ENCODE assay signal across 11 cellular contexts in the genomic region with DNA sequence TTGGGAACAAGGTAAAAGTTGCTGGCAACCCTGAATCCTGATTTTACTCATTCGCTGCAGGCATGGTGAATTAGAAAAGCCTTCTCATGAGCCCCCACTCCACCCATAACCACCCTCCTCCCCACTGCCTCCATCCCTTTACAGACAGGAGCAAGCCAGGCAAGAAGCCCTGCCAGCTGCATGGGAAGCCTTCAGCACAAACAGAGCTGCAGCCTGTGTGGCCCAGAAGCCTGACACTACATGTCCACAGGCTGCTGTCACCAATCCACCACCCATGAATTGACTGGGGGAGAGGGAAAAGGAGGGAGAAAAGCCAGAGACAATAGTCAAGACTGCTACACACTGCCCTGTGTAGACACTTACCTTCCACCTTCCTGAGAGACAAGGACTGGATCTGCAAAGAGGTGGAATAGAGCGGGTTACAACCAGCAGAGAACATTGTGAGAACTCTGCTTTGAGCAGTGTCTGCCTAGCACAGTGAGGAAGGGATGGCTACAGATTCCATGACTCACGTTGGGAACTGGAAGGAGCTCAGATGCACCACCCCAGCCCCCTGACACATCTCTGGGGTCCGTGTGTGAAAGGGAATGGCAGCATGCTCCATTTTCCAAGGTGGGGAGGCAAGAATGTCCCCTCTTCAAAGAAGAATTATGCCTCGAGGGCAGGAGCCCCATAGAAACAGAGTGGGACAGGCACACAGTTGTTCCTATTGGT. TPM values are rescaled to one million over a fixed set of nuclear protein-coding genes. Genes with fewer than 3 reads are reported as not detected.
DNase-seq lines count a peak whose midpoint lies in the region; ATAC-seq and TF ChIP-seq lines count a peak whose summit lies in the region.
"Had no signal": no experiment of that assay in that cellular context is flagged by ENCODE, and none has a peak within 500 bp of the region (broad histone marks: within the 10 kb centered on the region; RNA-seq: fewer than 3 reads in every experiment).

No MANE protein-coding gene starts in this region.

- TF ChIP-seq RAD21 in SK-N-SH (IDR thresholded peaks at IDR 0.05; ENCODE audit: low read length) = no peak

- POLR2A ChIA-PET in activated CD4-positive, alpha-beta T cell treated with anti-CD3 and anti-CD28 coated beads, Interleukin-2, amount 10 ng/mL, durations not matched to agents 7 days and 5 days (lab: Charles Lee) = interaction anchor here (1.0 kb wide), 1 partner anchor 1329 kb away, joined by 3 read pairs; a partner anchor contains a TSS
- POLR2A ChIA-PET in SK-N-SH (lab: Yijun Ruan, JAX) = no interaction called here

- 42% methylated on average over 5 of the region's 5 CpGs for WGBS in SK-N-SH (ENCODE audit: low lambda C conversion rate)
- 56% methylated on average over 5 of the region's 5 CpGs for WGBS in smooth muscle cell (ENCODE audit: low lambda C conversion rate)

- H3K4me2 ChIP-seq in SK-N-SH (peak overlapping the region; percentile 71), smooth muscle cell (peak overlapping the region; percentile 77)

- H3K79me2 ChIP-seq in SK-N-SH (ENCODE audit: insufficient read depth) (peaks cover 3% of the 10 kb centered on the region; the same call in 1 of the 2 replicates), smooth muscle cell (ENCODE audit: low read depth) (no peaks in the 10 kb centered on the region)

- H3K27me3 Mint-ChIP-seq in activated CD4-positive, alpha-beta T cell treated with anti-CD3 and anti-CD28 coated beads, Interleukin-2, amount 10 ng/mL, durations not matched to agents 7 days and 5 days = peaks cover 5% of the 10 kb centered on the region

- no peak for DNase-seq in activated CD4-positive, alpha-beta T cell treated with anti-CD3 and anti-CD28 coated beads, Interleukin-2, amount 10 ng/mL, durations not matched to agents 7 days and 5 days
- no peak for DNase-seq in activated CD4-positive, alpha-beta T cell treated with anti-CD3 and anti-CD28 coated beads for 1 hour
- no peak for DNase-seq in SK-N-SH
- peak; percentile 33 for DNase-seq in glomerular visceral epithelial cell (ENCODE audit: extremely low spot score)
- no peak for DNase-seq in smooth muscle cell (lab: John Stamatoyannopoulos, UW; ENCODE audit: unreplicated experiment)
- DNase-seq in SKM-1 (lab: John Stamatoyannopoulos, UW; ENCODE audit: unreplicated experiment) = no peak
- DNase-seq: NCI-H187 had no signal

- TF ChIP-seq CTCF in SK-N-SH (IDR thresholded peaks at IDR 0.05) = no peak
- no peak for TF ChIP-seq CTCF in smooth muscle cell (IDR thresholded peaks at IDR 0.05; ENCODE audit: borderline replicate concordance, insufficient read depth, poor library complexity, severe bottlenecking)

- H2AFZ ChIP-seq in SK-N-SH (ENCODE audit: low read depth) (no peak overlapping the region), smooth muscle cell (ENCODE audit: low read depth) (no peak overlapping the region)

- CTCF ChIA-PET in activated CD4-positive, alpha-beta T cell treated with anti-CD3 and anti-CD28 coated beads, Interleukin-2, amount 10 ng/mL, durations not matched to agents 7 days and 5 days (lab: Charles Lee) = interaction anchor here (0.9 to 2.2 kb wide), 3 partner anchors 12 to 20 kb away, joined by 3 to 9 read pairs (median 5); no protein-coding TSS in a partner anchor
- CTCF ChIA-PET in SK-N-SH (lab: Yijun Ruan, JAX) = interaction anchor here (0.9 to 1.8 kb wide), 3 partner anchors 17 to 834 kb away, joined by 3 to 5 read pairs (median 3); a partner anchor contains a TSS

- H3K27me3 ChIP-seq in SK-N-SH (ENCODE audit: insufficient read depth) = no peaks in the 10 kb centered on the region
- H3K27me3 ChIP-seq in smooth muscle cell (ENCODE audit: low read depth) = no peaks in the 10 kb centered on the region

- peak overlapping the region in 1 of 2 experiments; percentile 49; a peak in 2 of 4 replicates for H3K4me3 ChIP-seq in SK-N-SH (ENCODE audit: low read depth in 2 of 2, low read length in 1 of 2)
- peak overlapping the region; percentile 10 for H3K4me3 ChIP-seq in smooth muscle cell
- H3K4me3 ChIP-seq: prostate gland had no signal

- no peaks in the 10 kb centered on the region for H4K20me1 ChIP-seq in SK-N-SH (ENCODE audit: insufficient read depth)
- peaks cover 5% of the 10 kb centered on the region for H4K20me1 ChIP-seq in smooth muscle cell (ENCODE audit: low read depth)

- peak overlapping the region; percentile 65 for H3K4me3 Mint-ChIP-seq in activated CD4-positive, alpha-beta T cell treated with anti-CD3 and anti-CD28 coated beads, Interleukin-2, amount 10 ng/mL, durations not matched to agents 7 days and 5 days
- H3K4me3 Mint-ChIP-seq: activated naive CD8-positive, alpha-beta T cell had no signal

- no peak for TF ChIP-seq EP300 in SK-N-SH (IDR thresholded peaks at IDR 0.05; ENCODE audit: borderline replicate concordance in 1 of 2, low read depth in 1 of 2, low read length in 1 of 2)

- H3K36me3 ChIP-seq in SK-N-SH (replicated peaks in 1 of 2; ENCODE audit: control insufficient read depth in 1 of 2, insufficient read depth in 2 of 2, low read length in 1 of 2) (peaks cover 17 to 45% of the 10 kb centered on the region in 2 experiments), smooth muscle cell (ENCODE audit: low read depth) (no peaks in the 10 kb centered on the region)
- H3K36me3 ChIP-seq: prostate gland had no signal

- H3K27ac Mint-ChIP-seq in activated CD4-positive, alpha-beta T cell treated with anti-CD3 and anti-CD28 coated beads, Interleukin-2, amount 10 ng/mL, durations not matched to agents 7 days and 5 days = peak overlapping the region; percentile 62
- H3K27ac Mint-ChIP-seq: activated naive CD8-positive, alpha-beta T cell had no signal

- H3K36me3 Mint-ChIP-seq in activated CD4-positive, alpha-beta T cell treated with anti-CD3 and anti-CD28 coated beads, Interleukin-2, amount 10 ng/mL, durations not matched to agents 7 days and 5 days (ENCODE audit: low read depth) = no peaks in the 10 kb centered on the region
- H3K36me3 Mint-ChIP-seq: activated naive CD8-positive, alpha-beta T cell had no signal

- no peaks in the 10 kb centered on the region for H3K9me3 Mint-ChIP-seq in activated CD4-positive, alpha-beta T cell treated with anti-CD3 and anti-CD28 coated beads, Interleukin-2, amount 10 ng/mL, durations not matched to agents 7 days and 5 days

- ATAC-seq in HG02759 (IDR thresholded peaks at IDR 0.05; ENCODE audit: unreplicated experiment) (no peak), GM19324 (IDR thresholded peaks at IDR 0.05; ENCODE audit: low FRiP score, unreplicated experiment) (no peak)

- H3K4me1 ChIP-seq in SK-N-SH (ENCODE audit: control insufficient read depth in 1 of 2, insufficient read depth in 2 of 2, low read depth in 1 of 2, low read length in 1 of 2) (peaks cover 0 to 48% of the 10 kb centered on the region in 2 experiments), smooth muscle cell (ENCODE audit: low read depth) (no peaks in the 10 kb centered on the region)
- H3K4me1 ChIP-seq: prostate gland had no signal

- H3K9ac ChIP-seq in SK-N-SH (peak overlapping the region; percentile 54; the same call in 1 of the 2 replicates), smooth muscle cell (ENCODE audit: low read depth) (peak overlapping the region; percentile 81)

- peaks cover 58% of the 10 kb centered on the region for H3F3A ChIP-seq in SK-N-SH (replicated peaks; ENCODE audit: insufficient read depth)
- H3F3A ChIP-seq in smooth muscle cell (ENCODE audit: low read depth) = peaks cover 27% of the 10 kb centered on the region

- no peaks in the 10 kb centered on the region for H3K9me2 ChIP-seq in SK-N-SH

- H3K27ac ChIP-seq in SK-N-SH (ENCODE audit: low read depth in 2 of 2, low read length in 1 of 2) = peak overlapping the region; percentile 68 to 94; a peak in 3 of 4 replicates
- peak overlapping the region; percentile 96 for H3K27ac ChIP-seq in smooth muscle cell (ENCODE audit: low read depth)

- H3K9me3 ChIP-seq in SK-N-SH = no peaks in the 10 kb centered on the region
- H3K9me3 ChIP-seq in smooth muscle cell (replicated peaks; ENCODE audit: low read depth) = no peaks in the 10 kb centered on the region
- H3K9me3 ChIP-seq: prostate gland had no signal

- peaks cover 44% of the 10 kb centered on the region for H3K4me1 Mint-ChIP-seq in activated CD4-positive, alpha-beta T cell treated with anti-CD3 and anti-CD28 coated beads, Interleukin-2, amount 10 ng/mL, durations not matched to agents 7 days and 5 days

TF ChIP-seq in SK-N-SH, 30 proteins besides CTCF, POLR2A, EP300 and RAD21 (continues in another document):
- 0 out of 2 replicates have a peak, but pooled peaks have one; percentile 19 for TF ChIP-seq RXRA (IDR thresholded peaks at IDR 0.05; ENCODE audit: borderline replicate concordance, low read depth)
- TF ChIP-seq, protein P1, sequence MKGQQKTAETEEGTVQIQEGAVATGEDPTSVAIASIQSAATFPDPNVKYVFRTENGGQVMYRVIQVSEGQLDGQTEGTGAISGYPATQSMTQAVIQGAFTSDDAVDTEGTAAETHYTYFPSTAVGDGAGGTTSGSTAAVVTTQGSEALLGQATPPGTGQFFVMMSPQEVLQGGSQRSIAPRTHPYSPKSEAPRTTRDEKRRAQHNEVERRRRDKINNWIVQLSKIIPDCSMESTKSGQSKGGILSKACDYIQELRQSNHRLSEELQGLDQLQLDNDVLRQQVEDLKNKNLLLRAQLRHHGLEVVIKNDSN (IDR thresholded peaks at IDR 0.05; ENCODE audit: borderline replicate concordance, low read depth) = no peak
- TF ChIP-seq GATA2 (CRISPR knock-in tag; IDR thresholded peaks at IDR 0.05) = no peak
- TF ChIP-seq MXI1 (IDR thresholded peaks at IDR 0.05; ENCODE audit: low read depth, low read length) = no peak

RNA-seq across cellular contexts. Expression of a gene that starts 33.9 kb away (rescaled TPM):
- under 1 TPM; 0.37 to 0.40 TPM for total RNA-seq in activated CD4-positive, alpha-beta T cell treated with anti-CD3 and anti-CD28 coated beads, Interleukin-2, amount 10 ng/mL, durations not matched to agents 7 days and 5 days
- 6.4 and 8.0 TPM in 2 replicates for polyA plus RNA-seq in SK-N-SH (2012; rRNA removed)
- 2.7 and 3.3 TPM in 2 replicates for polyA plus RNA-seq in SK-N-SH (2012; cell fraction: cytosol; rRNA removed)
- 42.4 and 46.4 TPM in 2 replicates for polyA plus RNA-seq in SK-N-SH (2012; cell fraction: nucleus; rRNA removed)
- total RNA-seq in smooth muscle cell = 11.3 and 29.9 TPM in 2 replicates
- 7.8 and 12.1 TPM in 2 replicates for polyA plus RNA-seq in smooth muscle cell

RNA-seq across cellular contexts. Expression of a gene that starts 50.7 kb away (rescaled TPM):
- not detected for total RNA-seq in activated CD4-positive, alpha-beta T cell treated with anti-CD3 and anti-CD28 coated beads, Interleukin-2, amount 10 ng/mL, durations not matched to agents 7 days and 5 days
- not detected in 2 replicates for polyA plus RNA-seq in SK-N-SH (2012; rRNA removed)
- polyA plus RNA-seq in SK-N-SH (2012; cell fraction: cytosol; rRNA removed) = not detected in 2 replicates
- not detected in 2 replicates for polyA plus RNA-seq in SK-N-SH (2012; cell fraction: nucleus; rRNA removed)
- total RNA-seq in smooth muscle cell = not detected in 2 replicates
- not detected in 2 replicates for polyA plus RNA-seq in smooth muscle cell
- total RNA-seq: prostate gland had no signal
